ENCODE assay signal across 8 cellular contexts in genomic region chr17:47188266-47188665, GRCh38. TPM values are rescaled to one million over a fixed set of nuclear protein-coding genes. Genes with fewer than 3 reads are reported as not detected.
A peak's percentile ranks its signal among the peaks of the same experiment; 100 is the strongest.
DNase-seq lines count a peak whose midpoint lies in the region; ATAC-seq and FAIRE-seq lines count a peak whose summit lies in the region.

No MANE protein-coding gene starts in this region.

- DNase-seq in M059J (ENCODE audit: low read depth) (peak; percentile 29), small intestine (peak; percentile 24), GM19240 (ENCODE audit: insufficient read length, low spot score) (no peak)
- DNase-seq in activated CD8-positive, alpha-beta memory T cell treated with anti-CD3 and anti-CD28 coated beads for 24 hours = no peak

- no peaks in the 10 kb centered on the region for H3K36me3 ChIP-seq in ES-I3 (ENCODE audit: insufficient read depth, low read length)
- no peaks in the 10 kb centered on the region for H3K36me3 ChIP-seq in iPS-15b (ENCODE audit: control insufficient read depth, insufficient read depth, low read length)
- H3K36me3 ChIP-seq in small intestine (ENCODE audit: control insufficient read depth in 2 of 2, insufficient read depth in 2 of 2, low read length in 2 of 2) = no peaks in the 10 kb centered on the region

- H3K27me3 ChIP-seq in iPS-15b (ENCODE audit: control insufficient read depth, insufficient read depth, low read length) = no peaks in the 10 kb centered on the region
- no peaks in the 10 kb centered on the region for H3K27me3 ChIP-seq in small intestine (ENCODE audit: control insufficient read depth in 2 of 2, insufficient read depth in 2 of 2, low read length in 2 of 2)

- FAIRE-seq in small intestine (lab: Jason Lieb, UNC) = no peak

- H3K27ac ChIP-seq in angular gyrus (ENCODE audit: low read depth, low read length) = peak overlapping the region; percentile 42
- H3K27ac ChIP-seq in small intestine (ENCODE audit: low read depth in 1 of 2, low read length in 1 of 2) = peak overlapping the region; percentile 94 to 98

- peak overlapping the region; percentile 92 for H3K4me3 ChIP-seq in iPS-15b (ENCODE audit: low read depth, low read length)
- H3K4me3 ChIP-seq in small intestine (ENCODE audit: low read depth in 1 of 2, low read length in 2 of 2) = peak overlapping the region; percentile 74 to 90

- 1 to 3% (median 1%) methylated on average over 6 of the region's 6 CpGs for WGBS in small intestine, 3 donors

- H3K4me1 ChIP-seq in ES-I3 (ENCODE audit: insufficient read depth, low read length) (peaks cover 3% of the 10 kb centered on the region; the same call in 1 of the 2 replicates), iPS-15b (ENCODE audit: control insufficient read depth, insufficient read depth, low read length) (peaks cover 3% of the 10 kb centered on the region), small intestine (ENCODE audit: control insufficient read depth in 2 of 2, insufficient read depth in 1 of 2, low read depth in 1 of 2, low read length in 1 of 2) (peaks cover 0 to 7% of the 10 kb centered on the region in 2 donors)

- ATAC-seq in GM19395 (IDR thresholded peaks at IDR 0.05; ENCODE audit: unreplicated experiment) = no peak

- H3K9ac ChIP-seq in ES-I3 (ENCODE audit: low read depth, low read length) (peak overlapping the region; percentile 82), iPS-15b (ENCODE audit: low read depth, low read length) (peak overlapping the region; percentile 85)

- no peaks in the 10 kb centered on the region for H3K9me3 ChIP-seq in ES-I3 (ENCODE audit: control insufficient read depth, insufficient read depth, low read length)
- H3K9me3 ChIP-seq in iPS-15b (ENCODE audit: control insufficient read depth, insufficient read depth, low read length) = no peaks in the 10 kb centered on the region
- H3K9me3 ChIP-seq in small intestine (ENCODE audit: control insufficient read depth, low read depth) = no peaks in the 10 kb centered on the region

RNA-seq across cellular contexts. Expression of gene CDC27, which starts 0.8 kb away (rescaled TPM):
- 68.1 and 90.9 TPM in 2 replicates for total RNA-seq in M059J (2014; rRNA removed; shearing (Covaris generic))
- 10 to 100 TPM in 2 of 3 donors, 1 to 10 TPM in 1; 5.9 to 25.2 (median 13.9) TPM for polyA plus RNA-seq in small intestine

RNA-seq across cellular contexts. Expression of gene MYL4, which starts 20.9 kb away (rescaled TPM):
- total RNA-seq in M059J (2014; rRNA removed; shearing (Covaris generic)) = not detected in 2 replicates
- under 1 TPM in 1 of 3 donors, not detected in 2; 0.31 TPM for polyA plus RNA-seq in small intestine

Comparison
In these comparisons a context has a peak if more than half of its experiments do, and no peak if none do; other contexts are left out.
1. DNase-seq: peak in M059J (single experiment) and small intestine (single experiment); none in GM19240 (single experiment) and activated CD8-positive, alpha-beta memory T cell treated with anti-CD3 and anti-CD28 coated beads for 24 hours (single experiment).